In genomic region chr17:37570527-37571093, GRCh38 we compare ENCODE assay signal across 8 cellular contexts. TPM values are rescaled to one million over a fixed set of nuclear protein-coding genes. Genes with fewer than 3 reads are reported as not detected.
DNase-seq lines count a peak whose midpoint lies in the region; ATAC-seq, FAIRE-seq and TF ChIP-seq lines count a peak whose summit lies in the region.

No MANE protein-coding gene starts in this region.

- H3K27ac ChIP-seq in pancreas: no peak overlapping the region

- no peaks in the 10 kb centered on the region for H3K27me3 ChIP-seq in pancreas

- no peak for TF ChIP-seq POLR2A in NB4 (IDR thresholded peaks at IDR 0.05; ENCODE audit: extremely low read depth, insufficient read length)

- no peaks in the 10 kb centered on the region for H3K4me1 ChIP-seq in pancreas

- peak; percentile 61 for TF ChIP-seq CTCF in NB4 (IDR thresholded peaks at IDR 0.05; ENCODE audit: low read depth, low read length)
- TF ChIP-seq CTCF in fibroblast of mammary gland (conservative IDR thresholded peaks at IDR 0.05; ENCODE audit: control insufficient read depth, insufficient read depth, low read depth, low read length): peak; percentile 50
- peak in 2 of 4 donors; percentile 16 to 21 for TF ChIP-seq CTCF in pancreas (IDR thresholded peaks at IDR 0.05)

- H3K9me3 ChIP-seq in pancreas: no peaks in the 10 kb centered on the region

- no peak for FAIRE-seq in pancreas (lab: Jason Lieb, UNC)

- ATAC-seq in pancreas (peak; percentile 63 to 91 (median 88)), HG02981 (IDR thresholded peaks at IDR 0.05; ENCODE audit: unreplicated experiment) (no peak), HG02571 (IDR thresholded peaks at IDR 0.05; ENCODE audit: unreplicated experiment) (no peak)

- intact Hi-C loops in pancreas (cut with DNase I): no loop called here

- peak; percentile 24 for DNase-seq in SIG-M5 treated with dmso at 0.1 percent for 504 hours (lab: John Stamatoyannopoulos, UW; ENCODE audit: unreplicated experiment)
- DNase-seq in SIG-M5 (lab: John Stamatoyannopoulos, UW): no peak
- peak; percentile 69 for DNase-seq in NB4 (ENCODE audit: low read depth)
- peak; percentile 34 to 41 for DNase-seq in activated CD4-positive, alpha-beta T cell treated with anti-CD3 and anti-CD28 coated beads, Interleukin-2, amount 50 U/mL, for 48 hours
- peak; percentile 65 for DNase-seq in fibroblast of mammary gland (ENCODE audit: low read depth)
- DNase-seq in pancreas: peak in 5 of 6 donors; percentile 16 to 69 (median 47)

- H3K36me3 ChIP-seq in pancreas: peaks cover 0 to 39% (median 24%) of the 10 kb centered on the region in 3 donors

- WGBS in pancreas, 2 donors: 81 to 83% methylated on average over 8 of the region's 8 CpGs

- H3K4me3 ChIP-seq in NB4 (ENCODE audit: low read depth, low read length) (no peak overlapping the region), fibroblast of mammary gland (ENCODE audit: control insufficient read depth, low read depth, low read length) (no peak overlapping the region), pancreas (no peak overlapping the region)

RNA-seq across cellular contexts. Expression of gene SYNRG, which starts 38.6 kb away (rescaled TPM):
- 10 to 100 TPM; 14.1 to 26.0 (median 18.4) TPM for total RNA-seq in pancreas
- 1 to 10 TPM; 7.4 to 9.7 TPM for polyA plus RNA-seq in pancreas

Comparison
In these comparisons a context has a peak if more than half of its experiments do, and no peak if none do; other contexts are left out.
1. ATAC-seq: peak in pancreas (4 of 4); none in HG02981 (single experiment) and HG02571 (single experiment).